ENCODE assay signal across 8 cellular contexts in the genomic region with DNA sequence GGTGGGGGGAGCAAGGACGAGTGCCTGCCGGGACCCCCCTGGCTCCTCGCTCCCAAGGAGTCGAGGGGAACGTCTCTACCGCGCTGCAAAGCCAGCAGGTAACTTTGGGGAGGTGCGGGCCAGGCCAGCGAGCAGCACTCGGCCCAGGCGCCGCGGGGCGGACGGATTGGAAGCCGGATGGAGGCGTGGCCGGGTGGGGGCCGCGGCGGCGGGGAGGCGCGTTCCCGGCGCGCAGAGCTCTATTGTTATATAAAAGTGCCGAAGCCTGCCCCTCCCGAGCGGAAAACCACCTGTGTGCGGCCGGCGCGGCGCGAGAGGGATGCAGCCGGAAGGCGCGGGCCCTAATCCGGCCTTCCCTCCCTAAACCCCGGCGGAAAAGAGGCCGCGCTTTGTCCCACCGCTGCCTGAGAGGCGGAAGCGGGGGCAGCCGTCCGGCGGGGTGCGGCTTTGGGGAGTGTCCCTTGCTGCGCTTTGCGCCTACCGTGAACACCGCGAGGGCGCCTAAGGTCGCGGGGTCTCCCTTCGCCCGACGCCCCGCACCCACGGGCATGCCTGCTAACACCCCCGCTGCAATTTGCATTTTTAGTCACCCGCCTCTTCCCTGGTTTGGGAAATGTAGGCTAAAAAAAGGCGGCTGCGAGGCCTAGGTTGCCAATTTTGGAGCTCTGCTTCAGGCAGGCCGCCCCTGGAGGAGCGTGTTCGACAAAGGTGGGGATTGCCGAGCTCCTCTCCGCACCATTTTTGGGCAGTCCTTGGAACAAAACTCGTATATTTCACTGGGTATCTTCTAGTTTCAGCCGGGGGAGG. TPM values are rescaled to one million over a fixed set of nuclear protein-coding genes. Genes with fewer than 3 reads are reported as not detected.
DNase-seq lines count a peak whose midpoint lies in the region; ATAC-seq and TF ChIP-seq lines count a peak whose summit lies in the region.

No MANE protein-coding gene starts in this region.

- DNase-seq in AML-193 (lab: John Stamatoyannopoulos, UW) (peak; percentile 76 to 86), adrenal gland (peak; percentile 63 to 84 (median 73)), right atrium auricular region (ENCODE audit: low spot score) (peak; percentile 74), psoas muscle (peak; percentile 79 to 83)
- no peak for DNase-seq in effector CD8-positive, alpha-beta T cell (lab: John Stamatoyannopoulos, UW)

- WGBS in adrenal gland, 4 donors: 1 to 4% (median 1%) methylated on average over 15 to 75 of the region's 75 CpGs
- 1 to 2% (median 1%) methylated on average over 73 to 75 of the region's 75 CpGs for WGBS in psoas muscle, 3 donors

- H3K4me3 ChIP-seq in KMS-11 (IDR thresholded peaks at IDR 0.05; ENCODE audit: insufficient read depth, low read depth, low read length): no peak overlapping the region
- H3K4me3 ChIP-seq in SU-DHL-6 (ENCODE audit: insufficient read depth, low read length, poor library complexity, severe bottlenecking): peak overlapping the region; percentile 50
- peak overlapping the region in 3 of 4 donors; percentile 65 to 72 (median 68) for H3K4me3 ChIP-seq in adrenal gland
- peak overlapping the region; percentile 84 to 88 for H3K4me3 ChIP-seq in right atrium auricular region
- peak overlapping the region; percentile 77 for H3K4me3 ChIP-seq in psoas muscle

- H3K4me1 ChIP-seq in KMS-11 (ENCODE audit: low read depth, poor library complexity, severe bottlenecking) (peaks cover 11% of the 10 kb centered on the region), adrenal gland (replicated peaks in 1 of 2) (peaks cover 0 to 4% of the 10 kb centered on the region in 2 donors), right atrium auricular region (peaks cover 0 to 40% of the 10 kb centered on the region in 2 donors), psoas muscle (peaks cover 15% of the 10 kb centered on the region)

- H3K27ac ChIP-seq in KMS-11 (peak overlapping the region; percentile 99), SU-DHL-6 (ENCODE audit: low read depth, low read length) (no peak overlapping the region), adrenal gland (peak overlapping the region; percentile 71 to 98 (median 86)), right atrium auricular region (peak overlapping the region; percentile 99 to 100), psoas muscle (peak overlapping the region; percentile 85)

- H3K9ac ChIP-seq in KMS-11 (peak overlapping the region; percentile 87), SU-DHL-6 (ENCODE audit: low read length) (peak overlapping the region; percentile 39)

- TF ChIP-seq CTCF in KMS-11 (conservative IDR thresholded peaks at IDR 0.05; ENCODE audit: low read depth, low read length): no peak
- TF ChIP-seq CTCF in SU-DHL-6 (IDR thresholded peaks at IDR 0.05; ENCODE audit: insufficient read depth, low read length, poor library complexity, severe bottlenecking): no peak
- no peak for TF ChIP-seq CTCF in adrenal gland (IDR thresholded peaks at IDR 0.05)
- peak in 1 of 2 donors; percentile 21 for TF ChIP-seq CTCF in right atrium auricular region (IDR thresholded peaks at IDR 0.05)
- no peak for TF ChIP-seq CTCF in psoas muscle (IDR thresholded peaks at IDR 0.05)

- H3K9me3 ChIP-seq in SU-DHL-6 (ENCODE audit: insufficient read depth, low read length) (no peaks in the 10 kb centered on the region), adrenal gland (replicated peaks in 1 of 3) (no peaks in the 10 kb centered on the region), right atrium auricular region (no peaks in the 10 kb centered on the region), psoas muscle (no peaks in the 10 kb centered on the region)

- TF ChIP-seq POLR2A in adrenal gland (IDR thresholded peaks at IDR 0.05): peak in 1 of 2 donors; percentile 2

- H4K20me1 ChIP-seq in KMS-11 (ENCODE audit: insufficient read depth) (no peaks in the 10 kb centered on the region), SU-DHL-6 (ENCODE audit: low read depth, low read length) (no peaks in the 10 kb centered on the region)

- intact Hi-C loops in adrenal gland (cut with DNase I): no loop called here
- intact Hi-C loops in psoas muscle (cut with DNase I): loop anchor here in 1 of 2 donors (5.0 kb wide), 2 partner anchors 173 to 302 kb away; partner anchors contain the start of gene POC1B

- H3K4me2 ChIP-seq in KMS-11: peak overlapping the region; percentile 100
- H3K4me2 ChIP-seq in SU-DHL-6 (ENCODE audit: low read depth, low read length, poor library complexity, severe bottlenecking): peak overlapping the region; percentile 67

- no peaks in the 10 kb centered on the region for H3K9me2 ChIP-seq in SU-DHL-6 (replicated peaks; ENCODE audit: insufficient read depth, low read length)

- H2AFZ ChIP-seq in KMS-11 (ENCODE audit: low read depth): peak overlapping the region; percentile 75
- peak overlapping the region; percentile 66 for H2AFZ ChIP-seq in SU-DHL-6 (ENCODE audit: low read depth, low read length, severe bottlenecking)

- H3K27me3 ChIP-seq in KMS-11 (ENCODE audit: insufficient read depth, low read depth) (no peaks in the 10 kb centered on the region), SU-DHL-6 (ENCODE audit: low read length) (no peaks in the 10 kb centered on the region), adrenal gland (no peaks in the 10 kb centered on the region), right atrium auricular region (no peaks in the 10 kb centered on the region), psoas muscle (ENCODE audit: insufficient read depth in 3 of 3, low read length in 2 of 3) (peaks cover 0 to 81% (median 28%) of the 10 kb centered on the region in 3 donors)

- peak; percentile 39 for ATAC-seq in GM19372 (IDR thresholded peaks at IDR 0.05; ENCODE audit: low read depth, unreplicated experiment)
- ATAC-seq in psoas muscle: peak; percentile 31 to 53 (median 46)

- no peaks in the 10 kb centered on the region for H3F3A ChIP-seq in SU-DHL-6 (ENCODE audit: insufficient read depth)

- H3K79me2 ChIP-seq in KMS-11 (ENCODE audit: insufficient read depth, low read depth) (peaks cover 33% of the 10 kb centered on the region), SU-DHL-6 (ENCODE audit: insufficient read depth, low read length) (no peaks in the 10 kb centered on the region)

- H3K36me3 ChIP-seq in KMS-11 (ENCODE audit: insufficient read depth) (peaks cover 3% of the 10 kb centered on the region; the same call in 1 of the 2 replicates), SU-DHL-6 (ENCODE audit: low read length) (no peaks in the 10 kb centered on the region), adrenal gland (replicated peaks in 1 of 2) (peaks cover 0 to 7% of the 10 kb centered on the region in 2 donors), right atrium auricular region (peaks cover 6% of the 10 kb centered on the region), psoas muscle (ENCODE audit: insufficient read depth in 1 of 2, low read depth in 1 of 2) (peaks cover 0 to 6% of the 10 kb centered on the region in 2 donors)

RNA-seq across cellular contexts. Expression of gene DUSP6, which starts 1.7 kb away (rescaled TPM):
- total RNA-seq in adrenal gland (10 to 100 TPM; 12.3 to 81.8 (median 47.7) TPM), right atrium auricular region (10 to 100 TPM; 25.7 to 54.1 TPM), psoas muscle (10 to 100 TPM; 10.5 to 27.0 (median 13.3) TPM)
- polyA plus RNA-seq in adrenal gland (10 to 100 TPM; 16.3 to 21.5 (median 21.0) TPM), psoas muscle (10 to 100 TPM in 1 of 3 donors, 1 to 10 TPM in 2; 5.0 to 15.5 (median 7.1) TPM)
